Comparison of ENCODE assay signal across 8 cellular contexts in the genomic region with DNA sequence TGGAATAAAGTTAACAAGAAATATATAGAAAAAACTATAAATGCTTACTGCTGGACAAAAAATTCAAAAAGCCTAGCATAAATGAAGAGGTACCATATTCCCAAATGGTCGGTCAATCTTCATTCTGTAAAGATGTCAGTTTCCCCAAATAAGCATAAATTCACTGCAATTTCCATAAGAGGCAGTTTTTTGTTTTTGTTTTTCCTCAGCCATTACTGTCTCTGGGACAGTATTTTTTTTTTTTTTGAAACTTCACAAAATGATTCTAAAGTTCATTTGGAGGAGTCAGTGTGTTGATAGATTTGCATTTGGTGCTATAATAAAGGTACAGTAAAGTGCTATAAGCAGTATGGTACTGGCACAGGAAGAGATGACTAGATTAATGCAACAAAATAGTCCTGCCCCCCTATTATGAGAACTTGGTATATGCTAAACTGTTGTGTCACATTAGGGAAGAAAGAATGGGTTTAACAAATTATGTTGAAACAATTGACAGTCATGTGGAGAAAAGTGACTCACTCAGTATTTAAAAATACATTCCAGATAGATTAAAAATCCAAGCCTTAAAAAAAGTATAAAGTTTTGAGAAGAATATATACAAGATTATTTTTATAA.
A peak's percentile ranks its signal among the peaks of the same experiment; 100 is the strongest.
DNase-seq lines count a peak whose midpoint lies in the region; ATAC-seq and TF ChIP-seq lines count a peak whose summit lies in the region.

No MANE protein-coding gene starts in this region.

- peaks cover 58% of the 10 kb centered on the region for H3K4me1 ChIP-seq in RWPE2 (ENCODE audit: insufficient read depth, poor library complexity, severe bottlenecking)

- ATAC-seq in RWPE2 (ENCODE audit: low read depth), result 0 out of 3 replicates have a peak, but pooled peaks have one; percentile 4

- no peak overlapping the region for H3K4me3 ChIP-seq in RWPE2 (ENCODE audit: severe bottlenecking)
- no peak overlapping the region for H3K4me3 ChIP-seq in skeletal muscle cell (ENCODE audit: low read depth, low read length)

- H3K9me3 ChIP-seq in RWPE2 (ENCODE audit: severe bottlenecking), result no peaks in the 10 kb centered on the region

- peak; percentile 69 for DNase-seq in GM03348 (ENCODE audit: low spot score)
- no peak for DNase-seq in RWPE2 (ENCODE audit: low spot score)
- peak; percentile 89 for DNase-seq in fibroblast of gingiva (ENCODE audit: low read depth)
- peak; percentile 72 for DNase-seq in skeletal muscle cell (ENCODE audit: low read depth)
- DNase-seq in NCI-H2227 treated with DMSO at 0.1 percent for 48 hours (lab: John Stamatoyannopoulos, UW), result no peak
- no peak for DNase-seq in activated CD8-positive, alpha-beta memory T cell treated with anti-CD3 and anti-CD28 coated beads, Interleukin-2, amount 50 U/mL, for 48 hours
- DNase-seq in globus pallidus (ENCODE audit: low spot score), result no peak
- DNase-seq in NAMALWA (ENCODE audit: low spot score), result no peak

- no peaks in the 10 kb centered on the region for H3K27me3 ChIP-seq in RWPE2 (ENCODE audit: insufficient read depth, poor library complexity, severe bottlenecking)

- H3K27ac ChIP-seq in RWPE2 (ENCODE audit: poor library complexity, severe bottlenecking), result peak overlapping the region; percentile 97

- TF ChIP-seq CTCF in RWPE2 (IDR thresholded peaks at IDR 0.05; ENCODE audit: poor library complexity, severe bottlenecking), result no peak

- peaks cover 20% of the 10 kb centered on the region for H3K36me3 ChIP-seq in RWPE2 (ENCODE audit: low read depth)

Comparison
In these comparisons a context has a peak if more than half of its experiments do, and no peak if none do; other contexts are left out.
1. DNase-seq: peak in GM03348 (single experiment), fibroblast of gingiva (single experiment) and skeletal muscle cell (single experiment); none in RWPE2 (single experiment), NCI-H2227 treated with DMSO at 0.1 percent for 48 hours (single experiment), activated CD8-positive, alpha-beta memory T cell treated with anti-CD3 and anti-CD28 coated beads, Interleukin-2, amount 50 U/mL, for 48 hours (single experiment), globus pallidus (single experiment) and NAMALWA (single experiment).